In the genomic region with DNA sequence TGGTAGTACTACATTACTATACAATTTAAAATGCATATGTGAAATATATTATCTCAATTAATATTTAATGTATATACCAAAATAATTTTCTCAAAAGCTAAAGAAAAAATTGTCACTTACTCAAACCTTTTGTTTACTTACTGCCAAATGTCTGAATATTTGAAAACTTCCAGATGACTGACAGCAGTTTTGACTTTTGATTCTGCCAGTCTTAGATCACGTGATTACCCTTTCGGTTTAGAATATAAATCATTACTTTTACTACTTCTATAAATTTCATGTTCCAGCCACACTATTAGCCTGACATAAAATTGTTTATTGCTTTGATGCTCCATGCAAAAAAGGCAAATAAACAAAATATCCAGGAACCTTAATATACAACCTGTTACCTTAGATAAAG, we compare ENCODE assay signal across 28 cellular contexts.
"Had no signal": no experiment of that assay in that cellular context is flagged by ENCODE, and none has a peak within 500 bp of the region (broad histone marks: within the 10 kb centered on the region; RNA-seq: fewer than 3 reads in every experiment).

No MANE protein-coding gene starts in this region.

- H3K9me3 ChIP-seq: psoas muscle, suprapubic skin, testis, tibial artery, transverse colon, upper lobe of right lung, uterus had no signal

- H2AFZ ChIP-seq: neural progenitor cell, parathyroid adenoma had no signal

- H3K27ac ChIP-seq: neural progenitor cell, parathyroid adenoma, psoas muscle, skin epidermis, spleen, suprapubic skin, testis, tibial artery, transverse colon, upper lobe of right lung, uterus had no signal

- H3K9ac ChIP-seq: neural progenitor cell, parathyroid adenoma had no signal

- ATAC-seq: naive thymus-derived CD4-positive, alpha-beta T cell; natural killer cell; psoas muscle; right cardiac atrium; sciatic nerve; stimulated activated memory B cell treated with anti-CD40 and anti-IgM and Interleukin-4, amounts not matched to agents 10 μg/mL and 1 μg/mL and 100 μg/mL, for 72 hours; stimulated activated naive CD8-positive, alpha-beta T cell treated with anti-CD3 and anti-CD28 coated beads, Interleukin-15, amount 100 ng/mL, for 72 hours; stimulated activated naive CD8-positive, alpha-beta T cell treated with anti-CD3 and anti-CD28 coated beads, Interleukin-15, Interleukin-2, amounts not matched to agents 100 U/mL and 50 U/mL, for 24 hours; upper lobe of right lung had no signal

- H3K27me3 ChIP-seq: neural progenitor cell, spleen, suprapubic skin, testis, tibial artery, transverse colon, upper lobe of right lung, uterus had no signal

- H3K4me1 ChIP-seq: neural progenitor cell, parathyroid adenoma, psoas muscle, spleen, testis, transverse colon, uterus had no signal

- H3K36me3 ChIP-seq: neural progenitor cell, spleen, suprapubic skin, tibial artery, transverse colon, upper lobe of right lung, uterus had no signal

- H3K79me2 ChIP-seq: parathyroid adenoma had no signal

- DNase-seq: naive thymus-derived CD4-positive, alpha-beta T cell; natural killer cell; occipital lobe; posterior cingulate gyrus; psoas muscle; right cardiac atrium; spleen; stimulated activated CD4-positive, alpha-beta T cell treated with anti-CD3 and anti-CD28 coated beads, Interleukin-12 subunit alpha, Interleukin-12 subunit beta, amount 100 ng/mL, for 4 hours; stimulated activated CD4-positive, alpha-beta T cell treated with anti-CD3 and anti-CD28 coated beads, Interleukin-1b, Interleukin-23, amount 100 ng/mL, for 48 hours; stimulated activated CD4-positive, alpha-beta T cell treated with anti-CD3 and anti-CD28 coated beads, Interleukin-4, amount 100 ng/mL, for 1 hour; stimulated activated CD4-positive, alpha-beta T cell treated with anti-CD3 and anti-CD28 coated beads, Interleukin-4, amount 100 ng/mL, for 4 hours; stimulated activated CD8-positive, alpha-beta memory T cell treated with anti-CD3 and anti-CD28 coated beads, Interleukin-4, amount 100 ng/mL, for 48 hours; stimulated activated naive CD4-positive, alpha-beta T cell; stimulated activated naive CD8-positive, alpha-beta T cell treated with anti-CD3 and anti-CD28 coated beads, Interleukin-15, amount 100 ng/mL, for 72 hours; stimulated activated naive CD8-positive, alpha-beta T cell treated with anti-CD3 and anti-CD28 coated beads, Interleukin-15, Interleukin-2, amounts not matched to agents 100 U/mL and 50 U/mL, for 24 hours; substantia nigra; testis; tibial artery; transverse colon; upper lobe of right lung; uterus had no signal

- H3K4me2 ChIP-seq: neural progenitor cell, smooth muscle cell had no signal

- H3K4me3 ChIP-seq: neural progenitor cell, psoas muscle, skin epidermis, smooth muscle cell, spleen, suprapubic skin, testis, tibial artery, transverse colon, upper lobe of right lung, uterus had no signal
